ENCODE assay signal across 18 cellular contexts in genomic region chr5:131932235-131932634, GRCh38. TPM values are rescaled to one million over a fixed set of nuclear protein-coding genes. Genes with fewer than 3 reads are reported as not detected.
DNase-seq lines count a peak whose midpoint lies in the region; ATAC-seq, FAIRE-seq and TF ChIP-seq lines count a peak whose summit lies in the region.
"Had no signal": no experiment of that assay in that cellular context is flagged by ENCODE, and none has a peak within 500 bp of the region (broad histone marks: within the 10 kb centered on the region; RNA-seq: fewer than 3 reads in every experiment).

No MANE protein-coding gene starts in this region.

- H2AFZ ChIP-seq in H1 (ENCODE audit: low read length) (no peak overlapping the region), trophoblast cell (ENCODE audit: insufficient read depth, low read length, poor library complexity) (no peak overlapping the region)

- H3K27me3 ChIP-seq in H7 (ENCODE audit: control insufficient read depth, insufficient read depth, low read length) (no peaks in the 10 kb centered on the region), H1 (replicated peaks in 1 of 4; ENCODE audit: control insufficient read depth in 3 of 4, extremely low read depth in 1 of 4, insufficient read depth in 3 of 4, low read length in 3 of 4) (no peaks in the 10 kb centered on the region), iPS DF 6.9 (ENCODE audit: control insufficient read depth, insufficient read depth, low read length) (no peaks in the 10 kb centered on the region), trophoblast cell (ENCODE audit: insufficient read depth, low read length) (no peaks in the 10 kb centered on the region)
- H3K27me3 ChIP-seq: BLaER1 had no signal

- H4K8ac ChIP-seq in H1 (ENCODE audit: extremely low read depth, insufficient read depth, low read length) = no peak overlapping the region
- H4K8ac ChIP-seq in trophoblast cell (ENCODE audit: low read depth, low read length) = no peak overlapping the region

- 40% methylated on average over 2 of the region's 2 CpGs; no CpG with 5 or more reads in 1 of the 2 experiments for WGBS in H1 (ENCODE audit: extremely low coverage in 1 of 2, insufficient coverage in 1 of 2, insufficient read length in 1 of 2, insufficient replicate concordance in 2 of 2, low coverage in 1 of 2, low lambda C conversion rate in 2 of 2, missing lambda C conversion rate in 1 of 2), 2 experiments
- no CpG with 5 or more reads among the region's 2 CpGs for WGBS in iPS DF 6.9 (ENCODE audit: insufficient coverage, insufficient read length)
- WGBS in trophoblast cell (ENCODE audit: extremely low coverage, insufficient coverage, insufficient read length) = no CpG with 5 or more reads among the region's 2 CpGs

- no peak overlapping the region for H3K56ac ChIP-seq in H1 (replicated peaks; ENCODE audit: insufficient read length, low read depth, low read length)

- no peaks in the 10 kb centered on the region; a peak in 1 of 7 replicates for H3K4me1 ChIP-seq in H1 (replicated peaks in 1 of 4; ENCODE audit: control insufficient read depth in 3 of 4, insufficient read depth in 4 of 4, low read length in 3 of 4)
- H3K4me1 ChIP-seq in iPS DF 6.9 (ENCODE audit: control insufficient read depth, insufficient read depth, low read length) = no peaks in the 10 kb centered on the region
- H3K4me1 ChIP-seq in trophoblast cell (ENCODE audit: control insufficient read depth in 1 of 2, insufficient read depth in 2 of 2, low read length in 2 of 2) = no peaks in the 10 kb centered on the region
- H3K4me1 ChIP-seq: BLaER1 had no signal

- H4K12ac ChIP-seq in trophoblast cell (ENCODE audit: low read depth, low read length) = no peak overlapping the region

- H3K23ac ChIP-seq in H1 (ENCODE audit: insufficient read length) = no peak overlapping the region
- no peak overlapping the region for H3K23ac ChIP-seq in trophoblast cell (ENCODE audit: low read length)

- H2BK20ac ChIP-seq in H1 (ENCODE audit: low read length) = no peak overlapping the region

- H3K9me3 ChIP-seq in H1 (ENCODE audit: insufficient read depth in 2 of 2, low read depth in 1 of 2, low read length in 1 of 2) (peaks cover 3 to 8% of the 10 kb centered on the region in 2 experiments; a peak in 2 of 4 replicates), iPS DF 6.9 (ENCODE audit: control insufficient read depth, insufficient read depth, low read length) (no peaks in the 10 kb centered on the region), trophoblast cell (ENCODE audit: insufficient read depth, low read depth, low read length) (no peaks in the 10 kb centered on the region)

- H2BK5ac ChIP-seq in H1 (ENCODE audit: low read depth, low read length) = no peak overlapping the region
- no peak overlapping the region for H2BK5ac ChIP-seq in trophoblast cell (ENCODE audit: low read depth, low read length, poor library complexity)

- H3K4ac ChIP-seq in H1 (replicated peaks; ENCODE audit: insufficient read length, low read depth, low read length) (no peak overlapping the region), trophoblast cell (ENCODE audit: low read depth, low read length) (no peak overlapping the region)

- no peaks in the 10 kb centered on the region for H3K79me2 ChIP-seq in H1 (ENCODE audit: control insufficient read depth in 1 of 2, insufficient read depth in 2 of 2, low read length in 2 of 2)
- no peaks in the 10 kb centered on the region for H3K79me2 ChIP-seq in trophoblast cell (ENCODE audit: control insufficient read depth, insufficient read depth, low read length, poor library complexity)

- peaks cover 3% of the 10 kb centered on the region; the same call in 1 of the 2 replicates for H3K23me2 ChIP-seq in H1 (ENCODE audit: low read depth, low read length)

- H3K27ac ChIP-seq in H1 (ENCODE audit: low read depth, low read length) = no peak overlapping the region
- no peak overlapping the region for H3K27ac ChIP-seq in iPS DF 6.9 (ENCODE audit: low read length)
- no peak overlapping the region for H3K27ac ChIP-seq in trophoblast cell (ENCODE audit: low read depth, low read length)
- H3K27ac ChIP-seq: BLaER1 had no signal

- no peaks in the 10 kb centered on the region for H3K36me3 ChIP-seq in H7 (replicated peaks; ENCODE audit: control insufficient read depth, insufficient read depth, low read length)
- no peaks in the 10 kb centered on the region for H3K36me3 ChIP-seq in H1 (ENCODE audit: control insufficient read depth in 2 of 4, insufficient read depth in 4 of 4, low read length in 3 of 4)
- H3K36me3 ChIP-seq in iPS DF 6.9 (ENCODE audit: control insufficient read depth, insufficient read depth, low read length) = no peaks in the 10 kb centered on the region
- no peaks in the 10 kb centered on the region for H3K36me3 ChIP-seq in trophoblast cell (ENCODE audit: control insufficient read depth in 1 of 2, insufficient read depth in 2 of 2, low read length in 2 of 2)
- H3K36me3 ChIP-seq: BLaER1 had no signal

- DNase-seq in H7 (peak; percentile 28), H1 (ENCODE audit: low read depth in 1 of 2, low spot score in 2 of 2) (peak in 1 of 2 experiments; percentile 9), iPS DF 6.9 (ENCODE audit: low read depth, low spot score) (peak; percentile 11), SKM-1 (lab: John Stamatoyannopoulos, UW; ENCODE audit: unreplicated experiment) (no peak), NCI-H2227 (lab: John Stamatoyannopoulos, UW; ENCODE audit: unreplicated experiment) (no peak), trophoblast cell (no peak)
- DNase-seq: 8988T; CD4-positive, alpha-beta memory T cell; DMS153; DMS79 treated with DMSO at 0.1 percent for 48 hours; GF-D8 had no signal

- TF ChIP-seq CTCF in H1 (IDR thresholded peaks at IDR 0.05; ENCODE audit: control extremely low read depth in 1 of 3, insufficient read depth in 1 of 3, low read depth in 1 of 3, low read length in 3 of 3) = no peak

- H2BK12ac ChIP-seq in H1 (ENCODE audit: low read depth, low read length) (no peak overlapping the region), trophoblast cell (ENCODE audit: low read length) (no peak overlapping the region)

- H3K4me3 ChIP-seq in H7 (ENCODE audit: insufficient read depth, low read depth, low read length) (no peak overlapping the region), H1 (ENCODE audit: extremely low read depth in 1 of 4, insufficient read depth in 2 of 4, low read depth in 3 of 4, low read length in 4 of 4) (no peak overlapping the region), iPS DF 6.9 (ENCODE audit: low read length) (no peak overlapping the region), trophoblast cell (ENCODE audit: low read depth, low read length) (no peak overlapping the region)
- H3K4me3 ChIP-seq: BLaER1 had no signal

- no peak for TF ChIP-seq EP300 in H1 (IDR thresholded peaks at IDR 0.05; ENCODE audit: borderline replicate concordance in 1 of 2, low read depth in 2 of 2, low read length in 2 of 2)

- CTCF ChIA-PET in H1 (lab: Charles Lee; ENCODE audit: partially characterized antibody) = interaction anchor here (0.6 to 1.0 kb wide), 2 partner anchors 70 to 104 kb away, joined by 3 read pairs; no protein-coding TSS in a partner anchor

- no peak overlapping the region for H4K5ac ChIP-seq in H1 (ENCODE audit: insufficient read length, low read depth, low read length)

- H3K9ac ChIP-seq in H1 (replicated peaks in 1 of 4; ENCODE audit: extremely low read depth in 1 of 4, low read depth in 3 of 4, low read length in 3 of 4) (no peak overlapping the region), trophoblast cell (ENCODE audit: low read length) (no peak overlapping the region)
- H3K9ac ChIP-seq: BLaER1 had no signal

- H2BK120ac ChIP-seq in H1 (replicated peaks; ENCODE audit: low read depth, low read length) = no peak overlapping the region
- no peak overlapping the region for H2BK120ac ChIP-seq in trophoblast cell (ENCODE audit: insufficient read depth, low read length, poor library complexity)

- no peak overlapping the region for H2AK5ac ChIP-seq in H1 (ENCODE audit: low read depth, low read length)
- no peak overlapping the region for H2AK5ac ChIP-seq in trophoblast cell (ENCODE audit: low read length)

- H3K14ac ChIP-seq in H1 (ENCODE audit: insufficient read length) = no peak overlapping the region
- H3K14ac ChIP-seq in trophoblast cell (ENCODE audit: low read length) = no peak overlapping the region

- H4K91ac ChIP-seq in H1 (replicated peaks; ENCODE audit: insufficient read length, low read length) (no peak overlapping the region), trophoblast cell (ENCODE audit: low read depth, low read length) (no peak overlapping the region)

- H2BK15ac ChIP-seq in H1 (ENCODE audit: low read length) = no peak overlapping the region

- no peak overlapping the region for H3K18ac ChIP-seq in H1 (ENCODE audit: extremely low read depth, low read length)
- H3K18ac ChIP-seq in trophoblast cell (ENCODE audit: low read length) = no peak overlapping the region

- H3K79me1 ChIP-seq in H1 (ENCODE audit: low read depth, low read length) (no peaks in the 10 kb centered on the region), trophoblast cell (ENCODE audit: low read length) (no peaks in the 10 kb centered on the region)

- TF ChIP-seq POLR2A in H1 (IDR thresholded peaks at IDR 0.05; ENCODE audit: control extremely low read depth in 1 of 2, low read depth in 2 of 2, low read length in 2 of 2) = no peak

- peak; percentile 36 for FAIRE-seq in H1 (lab: Jason Lieb, UNC)
- FAIRE-seq: H54, HepG2 had no signal

- H3K4me2 ChIP-seq in H1 (ENCODE audit: insufficient read depth in 1 of 2, low read depth in 2 of 2, low read length in 2 of 2) (0 out of 4 replicates have a peak overlapping the region, but pooled peaks of 1 of the 2 experiments have one; percentile 16), trophoblast cell (ENCODE audit: low read length) (no peak overlapping the region)
- H3K4me2 ChIP-seq: BLaER1 had no signal

- H4K20me1 ChIP-seq in H1 (replicated peaks in 1 of 2; ENCODE audit: control insufficient read depth in 1 of 2, insufficient read depth in 2 of 2, low read length in 2 of 2) = no peaks in the 10 kb centered on the region
- H4K20me1 ChIP-seq: BLaER1 had no signal

- TF ChIP-seq RAD21 in H1 (IDR thresholded peaks at IDR 0.05 in 1 of 2, conservative IDR thresholded peaks at IDR 0.05 in 1 of 2; ENCODE audit: low read depth in 2 of 2, low read length in 2 of 2) = no peak

- POLR2A ChIA-PET in H1 (lab: Charles Lee; ENCODE audit: partially characterized antibody) = interaction anchor here (0.7 to 1.0 kb wide), 2 partner anchors 12 to 27 kb away, joined by 3 to 4 read pairs; no protein-coding TSS in a partner anchor

- no peak for ATAC-seq in GM21360 (IDR thresholded peaks at IDR 0.05; ENCODE audit: unreplicated experiment)
- ATAC-seq: HepG2 had no signal

RNA-seq across cellular contexts. Expression of gene MEIKIN, which starts 13.2 kb away (rescaled TPM):
- total RNA-seq in H7 (2014; rRNA removed; shearing (Covaris generic)) = not detected in 2 replicates
- total RNA-seq in H1 (2021; fragmentation: NEBNext Ultra II Directional; extraction: Animal tissue kit (Norgen Biotek cat#: 25700)) = not detected in 2 replicates
- not detected in 2 replicates for polyA plus RNA-seq in H1 (2011; rRNA removed)
- polyA plus RNA-seq in H1 (2011; cell fraction: cytosol; rRNA removed) = not detected
- not detected for polyA plus RNA-seq in H1 (2011; cell fraction: nucleus; rRNA removed)
- polyA plus RNA-seq in H1 (2012, experiment 1 of 2) = not detected in 4 replicates
- not detected for polyA plus RNA-seq in H1 (2012, experiment 2 of 2)
- not detected for polyA plus RNA-seq in H1 (2013, experiment 1 of 2)
- 0.24 TPM for polyA plus RNA-seq in H1 (2013, experiment 2 of 2)
- not detected in 2 replicates for polyA minus RNA-seq in H1 (2011; rRNA and poly(A)+ RNA removed)
- not detected for polyA minus RNA-seq in H1 (2011; cell fraction: cytosol; rRNA and poly(A)+ RNA removed)
- polyA minus RNA-seq in H1 (2011; cell fraction: nucleus; rRNA and poly(A)+ RNA removed) = not detected
- not detected in 2 replicates for polyA plus RNA-seq in trophoblast cell (2013)
- total RNA-seq: A673, HepG2 had no signal
- polyA plus RNA-seq: AG04450; CD4-positive, alpha-beta memory T cell; HepG2; IgD-negative memory B cell had no signal

Comparison
In these comparisons a context has a peak if more than half of its experiments do, and no peak if none do; other contexts are left out.
1. DNase-seq: peak in H7 (single experiment) and iPS DF 6.9 (single experiment); none in SKM-1 (single experiment), NCI-H2227 (single experiment) and trophoblast cell (0 of 2).